ENCODE assay signal across 28 cellular contexts in genomic region chr2:99854236-99854852, GRCh38.
DNase-seq lines count a peak whose midpoint lies in the region; ATAC-seq, FAIRE-seq and TF ChIP-seq lines count a peak whose summit lies in the region.
"Had no signal": no experiment of that assay in that cellular context is flagged by ENCODE, and none has a peak within 500 bp of the region (broad histone marks: within the 10 kb centered on the region; RNA-seq: fewer than 3 reads in every experiment).

No MANE protein-coding gene starts in this region.

- intact Hi-C loops in HepG2 (cut with micrococcal nuclease; ENCODE audit: unreplicated experiment): no loop called here

- H3K9me3 ChIP-seq in HepG2 (ENCODE audit: low read length) (no peaks in the 10 kb centered on the region), Peyer's patch (no peaks in the 10 kb centered on the region)
- H3K9me3 ChIP-seq: A549 had no signal

- H4K20me1 ChIP-seq in HepG2 (ENCODE audit: insufficient read depth, low read length): no peaks in the 10 kb centered on the region

- no peaks in the 10 kb centered on the region for H3K27me3 ChIP-seq in HepG2 (ENCODE audit: control insufficient read depth in 1 of 2, insufficient read depth in 2 of 2, low read length in 2 of 2)
- H3K27me3 ChIP-seq in Peyer's patch: no peaks in the 10 kb centered on the region

- TF ChIP-seq POLR2A in HepG2 (IDR thresholded peaks at IDR 0.05; ENCODE audit: insufficient read depth in 1 of 2, low read depth in 2 of 2, low read length in 2 of 2): no peak
- no peak for TF ChIP-seq POLR2A in Peyer's patch (IDR thresholded peaks at IDR 0.05)

- H3K27ac ChIP-seq in HepG2 (ENCODE audit: extremely low read length, insufficient read depth, low read length) (no peak overlapping the region), Peyer's patch (no peak overlapping the region)
- H3K27ac ChIP-seq: A549; BLaER1 treated with 17β-estradiol and CSF1 and Interleukin-3, amounts not matched to agents 10 nM and 100 nM; PC-9; SK-N-MC had no signal

- no peak for TF ChIP-seq RAD21 in HepG2 (CRISPR knock-in tag; IDR thresholded peaks at IDR 0.05)

- FAIRE-seq in HepG2 (lab: Jason Lieb, UNC): no peak
- FAIRE-seq: A549, D721Med, GM12892 had no signal

- no TSS peak for BruUV-seq in HepG2 (replicated peaks; lab: Mats Ljungman, UMichigan)

- H3K4me1 ChIP-seq in HepG2 (ENCODE audit: insufficient read depth, low read length) (no peaks in the 10 kb centered on the region), Peyer's patch (no peaks in the 10 kb centered on the region)
- H3K4me1 ChIP-seq: A549 had no signal

- DNase-seq in G401 (ENCODE audit: low spot score) (peak; percentile 68), amniotic epithelial cell (ENCODE audit: low read depth) (peak; percentile 93), HepG2 (ENCODE audit: low spot score) (no peak), omental fat pad (ENCODE audit: low spot score) (no peak), Kasumi-1 (lab: John Stamatoyannopoulos, UW) (no peak), GOT3 (lab: John Stamatoyannopoulos, UW) (no peak), Peyer's patch (no peak)
- DNase-seq: AML-193; CD4-positive, alpha-beta T cell; EL; GF-D8; NCI-H1092 treated with DMSO at 0.1 percent for 48 hours; NCI-H1436 treated with DMSO at 0.1 percent for 48 hours; NCI-H187 treated with DMSO at 0.1 percent for 48 hours; NCI-H2107; NCI-H446 treated with DMSO at 0.1 percent for 48 hours; NCI-H526; NCI-H82; NK-92 treated with Interleukin-12 subunit alpha and Interleukin-12 subunit beta, amount 100 ng/mL, for 24 hours; PC-9; Right ventricle myocardium superior; RPMI8226 had no signal

- no peak overlapping the region for H3K4me2 ChIP-seq in HepG2 (ENCODE audit: low read depth, low read length)
- H3K4me2 ChIP-seq: A549; BLaER1 treated with 17β-estradiol and CSF1 and Interleukin-3, amounts not matched to agents 10 nM and 100 nM; PC-9 had no signal

- in situ Hi-C loops in G401 (cut with HindIII; ENCODE audit: low sequenced_read_pairs) (no loop called here), HepG2 (cut with HindIII; ENCODE audit: extremely low pct_ligation_motif_present, low pct_unique_long_range_greater_than_20kb) (no loop called here)

- H3K36me3 ChIP-seq in HepG2 (replicated peaks in 1 of 2; ENCODE audit: control insufficient read depth in 1 of 2, insufficient read depth in 2 of 2, low read length in 2 of 2): no peaks in the 10 kb centered on the region
- H3K36me3 ChIP-seq in Peyer's patch: no peaks in the 10 kb centered on the region

- TF ChIP-seq EP300 in HepG2 (IDR thresholded peaks at IDR 0.05; ENCODE audit: low read depth in 2 of 2, low read length in 2 of 2): no peak
- TF ChIP-seq EP300 in HepG2 (CRISPR knock-in tag; IDR thresholded peaks at IDR 0.05; ENCODE audit: borderline replicate concordance): no peak

- no peak overlapping the region for H2AFZ ChIP-seq in HepG2 (ENCODE audit: low read length)
- H2AFZ ChIP-seq: PC-9 had no signal

- ATAC-seq in HepG2 (no peak), omental fat pad (ENCODE audit: low FRiP score) (peak; percentile 60)
- ATAC-seq: A549, HCT116 had no signal

- CTCF ChIA-PET in HepG2 (lab: Yijun Ruan, JAX; ENCODE audit: low intra/inter-chr PET ratio, low total read pairs): no interaction called here

- POLR2A ChIA-PET in HepG2 (lab: Yijun Ruan, JAX): no interaction called here

- no peak overlapping the region for H3K4me3 ChIP-seq in HepG2 (replicated peaks in 1 of 3; ENCODE audit: insufficient read depth in 1 of 3, low read depth in 2 of 3, low read length in 3 of 3)
- H3K4me3 ChIP-seq in Peyer's patch: no peak overlapping the region
- H3K4me3 ChIP-seq: A549; BLaER1 treated with 17β-estradiol and CSF1 and Interleukin-3, amounts not matched to agents 10 nM and 100 nM; PC-9; SK-N-MC had no signal

- WGBS in HepG2 (ENCODE audit: low lambda C conversion rate): 10% methylated on average over 5 of the region's 5 CpGs

- no peaks in the 10 kb centered on the region for H3K79me2 ChIP-seq in HepG2 (ENCODE audit: insufficient read depth, low read length)

- TF ChIP-seq CTCF in HepG2 (CRISPR knock-in tag; IDR thresholded peaks at IDR 0.05): no peak
- no peak for TF ChIP-seq CTCF in omental fat pad (IDR thresholded peaks at IDR 0.05)
- TF ChIP-seq CTCF in Peyer's patch (IDR thresholded peaks at IDR 0.05): no peak

- no peak overlapping the region for H3K9ac ChIP-seq in HepG2 (ENCODE audit: insufficient read depth, low read depth, low read length)
- H3K9ac ChIP-seq: BLaER1 treated with 17β-estradiol and CSF1 and Interleukin-3, amounts not matched to agents 10 nM and 100 nM had no signal

TF ChIP-seq in HepG2, 621 proteins besides CTCF, POLR2A, EP300 and RAD21:
- TF ChIP-seq NR2F6 (IDR thresholded peaks at IDR 0.05) (0 out of 2 replicates have a peak, but pooled peaks have one; percentile 2), NR2F6 (CRISPR knock-in tag; IDR thresholded peaks at IDR 0.05) (no peak), HOMEZ (CRISPR knock-in tag; IDR thresholded peaks at IDR 0.05; ENCODE audit: low read depth) (no peak)

Comparison
In these comparisons a context has a peak if more than half of its experiments do, and no peak if none do; other contexts are left out.
1. DNase-seq: peak in G401 (single experiment) and amniotic epithelial cell (single experiment); none in HepG2 (single experiment), omental fat pad (single experiment), Kasumi-1 (0 of 2), GOT3 (single experiment) and Peyer's patch (0 of 3).